Comparison of ENCODE assay signal across 21 cellular contexts in genomic region chr6:157481189-157481864, GRCh38.
DNase-seq lines count a peak whose midpoint lies in the region; ATAC-seq, FAIRE-seq and TF ChIP-seq lines count a peak whose summit lies in the region.
"Had no signal": no experiment of that assay in that cellular context is flagged by ENCODE, and none has a peak within 500 bp of the region (broad histone marks: within the 10 kb centered on the region; RNA-seq: fewer than 3 reads in every experiment).

No MANE protein-coding gene starts in this region.

- H2AFZ ChIP-seq in H1 (ENCODE audit: low read length) = no peak overlapping the region
- H2AFZ ChIP-seq in neuronal stem cell (ENCODE audit: low read length) = no peak overlapping the region
- H2AFZ ChIP-seq in PC-9 = no peak overlapping the region
- H2AFZ ChIP-seq: GM23248 had no signal

- H3K23me2 ChIP-seq in H1 (ENCODE audit: low read depth, low read length) = no peaks in the 10 kb centered on the region

- CTCF ChIA-PET in H1 (lab: Charles Lee; ENCODE audit: partially characterized antibody) (interaction anchor here (0.7 to 1.7 kb wide), 4 partner anchors 10 to 294 kb away, joined by 3 to 7 read pairs (median 4); no protein-coding TSS in a partner anchor), PC-9 (lab: Charles Lee) (no interaction called here)

- H3K4me3 ChIP-seq in H1 (ENCODE audit: extremely low read depth in 1 of 4, insufficient read depth in 2 of 4, low read depth in 3 of 4, low read length in 4 of 4) = no peak overlapping the region
- H3K4me3 ChIP-seq in neuronal stem cell (ENCODE audit: low read length in 2 of 2) = no peak overlapping the region
- no peak overlapping the region for H3K4me3 ChIP-seq in PC-9
- H3K4me3 ChIP-seq: A549, GM12878, GM23248 had no signal

- H3K27me3 ChIP-seq in H1 (replicated peaks in 1 of 4; ENCODE audit: control insufficient read depth in 3 of 4, extremely low read depth in 1 of 4, insufficient read depth in 3 of 4, low read length in 3 of 4) (no peaks in the 10 kb centered on the region), neuronal stem cell (ENCODE audit: control insufficient read depth in 3 of 3, insufficient read depth in 3 of 3, low read depth in 1 of 3, low read length in 3 of 3) (no peaks in the 10 kb centered on the region), PC-9 (ENCODE audit: insufficient read depth, low read depth) (no peaks in the 10 kb centered on the region)

- no peak for TF ChIP-seq EP300 in H1 (IDR thresholded peaks at IDR 0.05; ENCODE audit: borderline replicate concordance in 1 of 2, low read depth in 2 of 2, low read length in 2 of 2)

- H2BK12ac ChIP-seq in H1 (ENCODE audit: low read depth, low read length) (0 out of 2 replicates have a peak overlapping the region, but pooled peaks have one; percentile 50), neuronal stem cell (ENCODE audit: low read length) (no peak overlapping the region)

- H3K36me3 Mint-ChIP-seq in activated T-cell treated with anti-CD3 and anti-CD28 coated beads, Interleukin-2, amount 50 U/mL, for 4 hours (ENCODE audit: insufficient read depth) = no peaks in the 10 kb centered on the region

- H3K4me1 ChIP-seq in H1 (replicated peaks in 1 of 4; ENCODE audit: control insufficient read depth in 3 of 4, insufficient read depth in 4 of 4, low read length in 3 of 4) (no peaks in the 10 kb centered on the region), neuronal stem cell (ENCODE audit: control insufficient read depth in 2 of 2, insufficient read depth in 1 of 2, low read depth in 1 of 2, low read length in 2 of 2) (no peaks in the 10 kb centered on the region), PC-9 (replicated peaks; ENCODE audit: insufficient read depth) (no peaks in the 10 kb centered on the region)
- H3K4me1 ChIP-seq: A549 had no signal

- no peaks in the 10 kb centered on the region for H3F3A ChIP-seq in PC-9 (ENCODE audit: insufficient read depth, low read depth)

- H3K18ac ChIP-seq in H1 (ENCODE audit: extremely low read depth, low read length) (no peak overlapping the region), neuronal stem cell (ENCODE audit: low read length) (no peak overlapping the region)

- H2BK5ac ChIP-seq in H1 (ENCODE audit: low read depth, low read length) (no peak overlapping the region), neuronal stem cell (ENCODE audit: low read length) (no peak overlapping the region)

- H3K79me2 ChIP-seq in H1 (ENCODE audit: control insufficient read depth in 1 of 2, insufficient read depth in 2 of 2, low read length in 2 of 2) = no peaks in the 10 kb centered on the region
- H3K79me2 ChIP-seq in PC-9 (ENCODE audit: low read depth) = no peaks in the 10 kb centered on the region

- H2BK15ac ChIP-seq in H1 (ENCODE audit: low read length) (no peak overlapping the region), neuronal stem cell (ENCODE audit: low read length) (no peak overlapping the region)

- no peak overlapping the region for H3K27ac ChIP-seq in H1 (ENCODE audit: low read depth, low read length)
- no peak overlapping the region for H3K27ac ChIP-seq in neuronal stem cell (replicated peaks; ENCODE audit: low read length)
- no peak overlapping the region for H3K27ac ChIP-seq in PC-9
- H3K27ac ChIP-seq: 22Rv1, A549, C4-2B, GM23248 had no signal

- H3K9me3 Mint-ChIP-seq in activated T-cell treated with anti-CD3 and anti-CD28 coated beads, Interleukin-2, amount 50 U/mL, for 4 hours = no peaks in the 10 kb centered on the region

- H3K4ac ChIP-seq in H1 (replicated peaks; ENCODE audit: insufficient read length, low read depth, low read length) (no peak overlapping the region), neuronal stem cell (ENCODE audit: low read length) (no peak overlapping the region)

- POLR2A ChIA-PET in H1 (lab: Charles Lee; ENCODE audit: partially characterized antibody) (no interaction called here), PC-9 (lab: Charles Lee; ENCODE audit: unreplicated experiment) (no interaction called here)

- no peak overlapping the region for H3K56ac ChIP-seq in H1 (replicated peaks; ENCODE audit: insufficient read length, low read depth, low read length)

- FAIRE-seq in H1 (lab: Jason Lieb, UNC) (no peak), urothelium cell line (lab: Jason Lieb, UNC) (peak; percentile 27)
- FAIRE-seq: A549, GM12878, H54, HepG2 had no signal

- no peak for TF ChIP-seq RAD21 in H1 (IDR thresholded peaks at IDR 0.05 in 1 of 2, conservative IDR thresholded peaks at IDR 0.05 in 1 of 2; ENCODE audit: low read depth in 2 of 2, low read length in 2 of 2)

- H3K9me3 ChIP-seq in H1 (ENCODE audit: insufficient read depth in 2 of 2, low read depth in 1 of 2, low read length in 1 of 2) (no peaks in the 10 kb centered on the region), neuronal stem cell (replicated peaks in 1 of 2; ENCODE audit: control insufficient read depth in 2 of 2, insufficient read depth in 1 of 2, low read depth in 1 of 2, low read length in 2 of 2) (no peaks in the 10 kb centered on the region), PC-9 (ENCODE audit: insufficient read depth, low read depth) (no peaks in the 10 kb centered on the region)
- H3K9me3 ChIP-seq: A549 had no signal

- 83% methylated on average over 9 of the region's 9 CpGs; no CpG with 5 or more reads in 1 of the 2 experiments for WGBS in H1 (ENCODE audit: extremely low coverage in 1 of 2, insufficient coverage in 1 of 2, insufficient read length in 1 of 2, insufficient replicate concordance in 2 of 2, low coverage in 1 of 2, low lambda C conversion rate in 2 of 2, missing lambda C conversion rate in 1 of 2), 2 experiments
- WGBS in neuronal stem cell (ENCODE audit: extremely low coverage in 2 of 2, insufficient read length in 2 of 2, insufficient replicate concordance in 1 of 2), 2 donors = no CpG with 5 or more reads among the region's 9 CpGs

- H3K9me2 ChIP-seq in PC-9 (ENCODE audit: insufficient read depth) = no peaks in the 10 kb centered on the region

- H4K8ac ChIP-seq in H1 (ENCODE audit: extremely low read depth, insufficient read depth, low read length) = no peak overlapping the region
- H4K8ac ChIP-seq in neuronal stem cell (ENCODE audit: low read depth, low read length) = no peak overlapping the region

- no peak overlapping the region for H2BK120ac ChIP-seq in H1 (replicated peaks; ENCODE audit: low read depth, low read length)
- no peak overlapping the region for H2BK120ac ChIP-seq in neuronal stem cell (ENCODE audit: low read depth, low read length)

- no peak overlapping the region for H3K4me3 Mint-ChIP-seq in activated T-cell treated with anti-CD3 and anti-CD28 coated beads, Interleukin-2, amount 50 U/mL, for 4 hours
- H3K4me3 Mint-ChIP-seq: CD4-positive, alpha-beta T cell; IgD-negative memory B cell had no signal

- no peak for TF ChIP-seq POLR2A in H1 (IDR thresholded peaks at IDR 0.05; ENCODE audit: control extremely low read depth in 1 of 2, low read depth in 2 of 2, low read length in 2 of 2)

- peaks cover 1% of the 10 kb centered on the region for H3K27me3 Mint-ChIP-seq in activated T-cell treated with anti-CD3 and anti-CD28 coated beads, Interleukin-2, amount 50 U/mL, for 4 hours (ENCODE audit: low read depth)
- H3K27me3 Mint-ChIP-seq: IgD-negative memory B cell had no signal

- ATAC-seq in GM18870 (IDR thresholded peaks at IDR 0.05; ENCODE audit: unreplicated experiment) = no peak
- no peak for ATAC-seq in activated T-cell treated with anti-CD3 and anti-CD28 coated beads, Interleukin-2, amount 50 U/mL, for 4 hours
- ATAC-seq: A549, GM12878, HepG2 had no signal

- no peaks in the 10 kb centered on the region for H4K20me1 ChIP-seq in H1 (replicated peaks in 1 of 2; ENCODE audit: control insufficient read depth in 1 of 2, insufficient read depth in 2 of 2, low read length in 2 of 2)
- H4K20me1 ChIP-seq in PC-9 (ENCODE audit: insufficient read depth) = no peaks in the 10 kb centered on the region

- no peak overlapping the region for H3K14ac ChIP-seq in H1 (ENCODE audit: insufficient read length)
- H3K14ac ChIP-seq in neuronal stem cell (ENCODE audit: low read length) = no peak overlapping the region

- H3K4me2 ChIP-seq in H1 (ENCODE audit: insufficient read depth in 1 of 2, low read depth in 2 of 2, low read length in 2 of 2) = no peak overlapping the region
- H3K4me2 ChIP-seq in neuronal stem cell (ENCODE audit: insufficient read depth, low read length, poor library complexity, severe bottlenecking) = no peak overlapping the region
- no peak overlapping the region for H3K4me2 ChIP-seq in PC-9
- H3K4me2 ChIP-seq: A549 had no signal

- no peaks in the 10 kb centered on the region for H3K36me3 ChIP-seq in H1 (ENCODE audit: control insufficient read depth in 2 of 4, insufficient read depth in 4 of 4, low read length in 3 of 4)
- no peaks in the 10 kb centered on the region for H3K36me3 ChIP-seq in neuronal stem cell (replicated peaks in 1 of 2; ENCODE audit: control insufficient read depth in 2 of 2, insufficient read depth in 2 of 2, low read length in 2 of 2)
- H3K36me3 ChIP-seq in PC-9 (ENCODE audit: low read depth) = no peaks in the 10 kb centered on the region

- no peak overlapping the region for H2AK5ac ChIP-seq in H1 (ENCODE audit: low read depth, low read length)
- no peak overlapping the region for H2AK5ac ChIP-seq in neuronal stem cell (ENCODE audit: low read depth, low read length)

- no peak overlapping the region for H4K5ac ChIP-seq in H1 (ENCODE audit: insufficient read length, low read depth, low read length)

- H4K91ac ChIP-seq in H1 (replicated peaks; ENCODE audit: insufficient read length, low read length) (no peak overlapping the region), neuronal stem cell (ENCODE audit: low read depth, low read length, poor library complexity) (no peak overlapping the region)

- H3K23ac ChIP-seq in H1 (ENCODE audit: insufficient read length) (no peak overlapping the region), neuronal stem cell (ENCODE audit: low read depth, low read length, poor library complexity) (no peak overlapping the region)

- peaks cover 7% of the 10 kb centered on the region for H3K4me1 Mint-ChIP-seq in activated T-cell treated with anti-CD3 and anti-CD28 coated beads, Interleukin-2, amount 50 U/mL, for 4 hours (ENCODE audit: low read depth)

- TF ChIP-seq CTCF in H1 (IDR thresholded peaks at IDR 0.05; ENCODE audit: control extremely low read depth in 1 of 3, insufficient read depth in 1 of 3, low read depth in 1 of 3, low read length in 3 of 3) = no peak
- no peak for TF ChIP-seq CTCF in PC-9 (conservative IDR thresholded peaks at IDR 0.05)

- H2BK20ac ChIP-seq in H1 (ENCODE audit: low read length) = no peak overlapping the region

- no TSS peak for BruUV-seq in PC-9 (replicated peaks; lab: Mats Ljungman, UMichigan)

- H3K9ac ChIP-seq in H1 (replicated peaks in 1 of 4; ENCODE audit: extremely low read depth in 1 of 4, low read depth in 3 of 4, low read length in 3 of 4) = no peak overlapping the region; a peak in 1 of 7 replicates
- peak overlapping the region; percentile 51 for H3K9ac ChIP-seq in neuronal stem cell (ENCODE audit: low read depth, low read length, poor library complexity)
- H3K9ac ChIP-seq: GM23248 had no signal

- no peaks in the 10 kb centered on the region for H3K79me1 ChIP-seq in H1 (ENCODE audit: low read depth, low read length)
- H3K79me1 ChIP-seq in neuronal stem cell (ENCODE audit: low read depth, low read length) = no peaks in the 10 kb centered on the region

- intact Hi-C loops in PC-9 (cut with micrococcal nuclease; ENCODE audit: unreplicated experiment) = no loop called here

- DNase-seq in activated CD8-positive, alpha-beta memory T cell treated with anti-CD3 and anti-CD28 coated beads for 24 hours = peak; percentile 24
- DNase-seq in activated CD8-positive, alpha-beta memory T cell treated with anti-CD3 and anti-CD28 coated beads, Interleukin-2, amount 50 U/mL, for 48 hours = no peak
- DNase-seq in H1 (ENCODE audit: low read depth in 1 of 2, low spot score in 2 of 2) = no peak
- no peak for DNase-seq in neuronal stem cell (ENCODE audit: low spot score)
- DNase-seq in urothelium cell line (ENCODE audit: low spot score) = no peak
- DNase-seq in activated T-cell treated with anti-CD3 and anti-CD28 coated beads, Interleukin-2, amount 50 U/mL, for 4 hours = no peak
- DNase-seq in PC-9 = no peak
- DNase-seq: AML-193; CD4-positive, alpha-beta T cell; DND-41; EL; GM23248; HCEC 1CT had no signal
